15 cellular contexts compared by ENCODE assay signal in genomic region chr10:74968621-74969019, GRCh38.
DNase-seq lines count a peak whose midpoint lies in the region; ATAC-seq and TF ChIP-seq lines count a peak whose summit lies in the region.
"Had no signal": no experiment of that assay in that cellular context is flagged by ENCODE, and none has a peak within 500 bp of the region (broad histone marks: within the 10 kb centered on the region; RNA-seq: fewer than 3 reads in every experiment).

No MANE protein-coding gene starts in this region.

- no peaks in the 10 kb centered on the region for H3K9me3 ChIP-seq in osteoblast (ENCODE audit: low read depth, low read length)
- H3K9me3 ChIP-seq: SK-N-SH had no signal

- no peak for DNase-seq in activated T-cell treated with anti-CD3 and anti-CD28 coated beads, Interleukin-2, amount 50 U/mL, for 72 hours
- no peak for DNase-seq in activated T-cell treated with anti-CD3 and anti-CD28 coated beads, Interleukin-2, amount 50 U/mL, for 48 hours
- DNase-seq in NCI-H748 (lab: John Stamatoyannopoulos, UW; ENCODE audit: unreplicated experiment) = peak; percentile 70
- no peak for DNase-seq in effector memory CD8-positive, alpha-beta T cell
- no peak for DNase-seq in sciatic nerve (ENCODE audit: low spot score)
- DNase-seq in osteoblast (ENCODE audit: insufficient read length, low spot score, missing footprints) = no peak
- DNase-seq in iPS-NIHi11 (ENCODE audit: low spot score) = no peak
- DNase-seq: aorta; IMR-90; midbrain; SK-N-SH; stimulated activated CD4-positive, alpha-beta T cell treated with anti-CD3 and anti-CD28 coated beads, Interleukin-1b, Interleukin-23, amount 100 ng/mL, for 48 hours; stimulated activated CD8-positive, alpha-beta memory T cell treated with anti-CD3 and anti-CD28 coated beads, Interleukin-4, amount 100 ng/mL, for 48 hours; trophoblast cell had no signal

- H3K36me3 Mint-ChIP-seq in activated T-cell treated with anti-CD3 and anti-CD28 coated beads, Interleukin-2, amount 50 U/mL, for 72 hours (ENCODE audit: insufficient read depth in 2 of 2) = peaks cover 2 to 7% of the 10 kb centered on the region in 2 donors
- H3K36me3 Mint-ChIP-seq in effector memory CD8-positive, alpha-beta T cell (ENCODE audit: insufficient read depth) = no peaks in the 10 kb centered on the region

- no peaks in the 10 kb centered on the region for H3K4me1 ChIP-seq in osteoblast (ENCODE audit: insufficient read depth, low read length)

- ATAC-seq in activated T-cell treated with anti-CD3 and anti-CD28 coated beads, Interleukin-2, amount 50 U/mL, for 72 hours (replicated peaks in 1 of 2) = no peak
- no peak for ATAC-seq in effector memory CD8-positive, alpha-beta T cell (replicated peaks)
- peak; percentile 61 for ATAC-seq in sciatic nerve
- no peak for ATAC-seq in GM21367 (IDR thresholded peaks at IDR 0.05; ENCODE audit: unreplicated experiment)

- peaks cover 0 to 3% of the 10 kb centered on the region in 2 donors for H3K9me3 Mint-ChIP-seq in activated T-cell treated with anti-CD3 and anti-CD28 coated beads, Interleukin-2, amount 50 U/mL, for 72 hours
- H3K9me3 Mint-ChIP-seq in effector memory CD8-positive, alpha-beta T cell = no peaks in the 10 kb centered on the region

- peaks cover 20% of the 10 kb centered on the region for H4K20me1 ChIP-seq in osteoblast (ENCODE audit: insufficient read depth, low read length)

- peak overlapping the region; percentile 89 for H3K27ac Mint-ChIP-seq in activated T-cell treated with anti-CD3 and anti-CD28 coated beads, Interleukin-2, amount 50 U/mL, for 72 hours
- peak overlapping the region; percentile 30 to 88 for H3K27ac Mint-ChIP-seq in effector memory CD8-positive, alpha-beta T cell

- no peaks in the 10 kb centered on the region for H3K36me3 ChIP-seq in osteoblast (ENCODE audit: insufficient read depth, low read length)

- peaks cover 6% of the 10 kb centered on the region for H3K79me2 ChIP-seq in osteoblast (ENCODE audit: insufficient read depth, low read length)

- no peak overlapping the region for H3K4me2 ChIP-seq in osteoblast (ENCODE audit: insufficient read depth, low read length)
- H3K4me2 ChIP-seq: SK-N-SH had no signal

- no peak overlapping the region for H2AFZ ChIP-seq in osteoblast (ENCODE audit: low read length)

- intact Hi-C loops in sciatic nerve (cut with DNase I) = no loop called here

- peak overlapping the region; percentile 55 to 71 for H3K4me3 Mint-ChIP-seq in activated T-cell treated with anti-CD3 and anti-CD28 coated beads, Interleukin-2, amount 50 U/mL, for 72 hours
- H3K4me3 Mint-ChIP-seq in effector memory CD8-positive, alpha-beta T cell = peak overlapping the region in 1 of 2 donors; percentile 43

- no peaks in the 10 kb centered on the region for H3K27me3 Mint-ChIP-seq in activated T-cell treated with anti-CD3 and anti-CD28 coated beads, Interleukin-2, amount 50 U/mL, for 72 hours (ENCODE audit: low read depth)
- H3K27me3 Mint-ChIP-seq in effector memory CD8-positive, alpha-beta T cell = no peaks in the 10 kb centered on the region

- TF ChIP-seq CTCF in osteoblast (IDR thresholded peaks at IDR 0.05; ENCODE audit: extremely low read depth, low read depth, low read length) = no peak

- no peak overlapping the region for H3K27ac ChIP-seq in osteoblast (ENCODE audit: low read depth, low read length)

- H3K4me3 ChIP-seq in osteoblast (ENCODE audit: insufficient read depth, low read length) = no peak overlapping the region

- H3K27me3 ChIP-seq in osteoblast (ENCODE audit: insufficient read depth, low read length) = no peaks in the 10 kb centered on the region

- peaks cover 43% of the 10 kb centered on the region for H3K4me1 Mint-ChIP-seq in activated T-cell treated with anti-CD3 and anti-CD28 coated beads, Interleukin-2, amount 50 U/mL, for 72 hours (ENCODE audit: low read depth)
- peaks cover 14 to 33% of the 10 kb centered on the region in 2 donors for H3K4me1 Mint-ChIP-seq in effector memory CD8-positive, alpha-beta T cell (ENCODE audit: low read depth in 2 of 2)
